ENCODE assay signal across 12 cellular contexts in the genomic region with DNA sequence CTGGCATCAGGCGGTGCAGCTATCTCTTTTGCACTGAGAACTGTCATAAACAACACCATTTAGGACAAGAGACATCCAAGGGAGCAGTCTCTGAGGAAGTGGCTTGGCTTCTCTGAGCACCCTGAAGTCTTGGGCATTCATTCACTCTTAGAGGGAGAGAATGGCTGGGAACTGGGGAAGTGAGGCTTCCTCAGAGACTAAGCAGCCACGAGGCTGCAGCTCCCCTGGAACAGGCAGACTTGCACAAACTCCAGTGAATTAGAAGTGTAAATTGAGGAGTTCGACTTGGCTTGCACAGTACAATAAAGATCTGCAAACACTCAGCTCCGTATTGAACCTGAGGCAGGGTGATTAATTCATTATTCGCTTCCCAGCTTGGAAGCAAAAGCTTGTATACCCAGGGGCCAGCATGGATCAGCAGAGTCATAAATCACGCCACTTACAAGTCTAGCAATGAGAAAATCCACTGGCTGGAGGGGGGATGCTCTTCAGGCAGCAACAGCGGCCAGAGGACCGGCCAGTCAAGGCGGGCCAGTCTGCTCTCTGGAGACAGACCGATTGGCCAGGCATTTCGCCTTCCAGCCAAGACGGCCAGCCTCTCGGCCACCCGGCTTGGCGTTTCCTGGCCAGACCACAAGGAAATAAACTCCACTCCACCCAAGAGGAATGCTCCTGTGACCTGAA.
DNase-seq lines count a peak whose midpoint lies in the region; ATAC-seq and TF ChIP-seq lines count a peak whose summit lies in the region.
"Had no signal": no experiment of that assay in that cellular context is flagged by ENCODE, and none has a peak within 500 bp of the region (broad histone marks: within the 10 kb centered on the region; RNA-seq: fewer than 3 reads in every experiment).

No MANE protein-coding gene starts in this region.

- no peak for TF ChIP-seq POLR2A in thyroid gland (IDR thresholded peaks at IDR 0.05)

- DNase-seq in HFFc6 (peak; percentile 75), chondrocyte (ENCODE audit: low spot score) (no peak), lower lobe of right lung (peak; percentile 52), thyroid gland (peak; percentile 13 to 18), NCI-H128 (lab: John Stamatoyannopoulos, UW; ENCODE audit: unreplicated experiment) (no peak)
- no peak for DNase-seq in stimulated activated naive CD8-positive, alpha-beta T cell treated with anti-CD3 and anti-CD28 coated beads, Interleukin-15, Interleukin-2, amounts not matched to agents 100 U/mL and 50 U/mL, for 24 hours
- no peak for DNase-seq in activated CD4-positive, alpha-beta T cell treated with anti-CD3 and anti-CD28 coated beads, Interleukin-2, amount 10 ng/mL, durations not matched to agents 7 days and 5 days
- DNase-seq in CD8-positive, alpha-beta memory T cell, result no peak
- DNase-seq: naive thymus-derived CD4-positive, alpha-beta T cell; NCI-H2171 treated with DMSO at 0.1 percent for 48 hours had no signal

- H3K27me3 Mint-ChIP-seq in HFFc6 (ENCODE audit: insufficient read depth) (peaks cover 8% of the 10 kb centered on the region; the same call in 1 of the 2 replicates), chondrocyte (ENCODE audit: low read depth) (no peaks in the 10 kb centered on the region)
- H3K27me3 Mint-ChIP-seq in activated CD4-positive, alpha-beta T cell treated with anti-CD3 and anti-CD28 coated beads, Interleukin-2, amount 10 ng/mL, durations not matched to agents 7 days and 5 days, result peaks cover 43% of the 10 kb centered on the region
- peaks cover 35 to 72% of the 10 kb centered on the region in 2 donors for H3K27me3 Mint-ChIP-seq in CD8-positive, alpha-beta memory T cell

- H3K4me1 Mint-ChIP-seq in HFFc6 (ENCODE audit: low read depth) (peaks cover 39% of the 10 kb centered on the region), chondrocyte (ENCODE audit: low read depth) (peaks cover 54% of the 10 kb centered on the region)
- no peaks in the 10 kb centered on the region for H3K4me1 Mint-ChIP-seq in activated CD4-positive, alpha-beta T cell treated with anti-CD3 and anti-CD28 coated beads, Interleukin-2, amount 10 ng/mL, durations not matched to agents 7 days and 5 days
- no peaks in the 10 kb centered on the region for H3K4me1 Mint-ChIP-seq in CD8-positive, alpha-beta memory T cell

- H3K9me3 Mint-ChIP-seq in HFFc6 (no peaks in the 10 kb centered on the region), chondrocyte (ENCODE audit: low read depth) (peaks cover 9% of the 10 kb centered on the region)
- no peaks in the 10 kb centered on the region for H3K9me3 Mint-ChIP-seq in activated CD4-positive, alpha-beta T cell treated with anti-CD3 and anti-CD28 coated beads, Interleukin-2, amount 10 ng/mL, durations not matched to agents 7 days and 5 days
- H3K9me3 Mint-ChIP-seq in CD8-positive, alpha-beta memory T cell, result no peaks in the 10 kb centered on the region
- H3K9me3 Mint-ChIP-seq: activated T-helper 17 cell treated with anti-CD3 and anti-CD28 coated beads, Interleukin-2, amount 50 U/mL, for 72 hours; naive thymus-derived CD4-positive, alpha-beta T cell; T-helper 1 cell treated with Interleukin-12 subunit alpha and Interleukin-12 subunit beta and Interleukin-4 antibody, amounts not matched to agents 30 μg/mL and 1 μg/mL, for 36 hours had no signal

- H3K27me3 ChIP-seq in lower lobe of right lung (ENCODE audit: low read depth), result no peaks in the 10 kb centered on the region
- no peaks in the 10 kb centered on the region for H3K27me3 ChIP-seq in thyroid gland
- H3K27me3 ChIP-seq in CD8-positive, alpha-beta memory T cell (ENCODE audit: insufficient read depth, low read length, poor library complexity, severe bottlenecking), result peaks cover 14% of the 10 kb centered on the region

- POLR2A ChIA-PET in activated CD4-positive, alpha-beta T cell treated with anti-CD3 and anti-CD28 coated beads, Interleukin-2, amount 10 ng/mL, durations not matched to agents 7 days and 5 days (lab: Charles Lee), result no interaction called here
- POLR2A ChIA-PET in CD8-positive, alpha-beta memory T cell (lab: Charles Lee), result no interaction called here

- peak overlapping the region; percentile 55; the same call in 1 of the 2 replicates for H3K4me3 Mint-ChIP-seq in HFFc6
- no peak overlapping the region for H3K4me3 Mint-ChIP-seq in chondrocyte (ENCODE audit: unreplicated experiment)
- no peak overlapping the region for H3K4me3 Mint-ChIP-seq in activated CD4-positive, alpha-beta T cell treated with anti-CD3 and anti-CD28 coated beads, Interleukin-2, amount 10 ng/mL, durations not matched to agents 7 days and 5 days
- H3K4me3 Mint-ChIP-seq in CD8-positive, alpha-beta memory T cell, result no peak overlapping the region
- H3K4me3 Mint-ChIP-seq: activated T-helper 17 cell treated with anti-CD3 and anti-CD28 coated beads, Interleukin-2, amount 50 U/mL, for 72 hours; naive thymus-derived CD4-positive, alpha-beta T cell; T-helper 1 cell treated with Interleukin-12 subunit alpha and Interleukin-12 subunit beta and Interleukin-4 antibody, amounts not matched to agents 30 μg/mL and 1 μg/mL, for 36 hours had no signal

- 42 to 68% methylated on average over 8 to 15 of the region's 15 CpGs for WGBS in thyroid gland, 2 donors

- peak; percentile 57 to 80 for ATAC-seq in lower lobe of right lung
- ATAC-seq in stimulated activated naive CD8-positive, alpha-beta T cell treated with anti-CD3 and anti-CD28 coated beads, Interleukin-15, Interleukin-2, amounts not matched to agents 100 U/mL and 50 U/mL, for 24 hours, result no peak
- ATAC-seq: activated T-helper 17 cell treated with anti-CD3 and anti-CD28 coated beads, Interleukin-2, amount 50 U/mL, for 72 hours; naive thymus-derived CD4-positive, alpha-beta T cell had no signal

- no peaks in the 10 kb centered on the region for H3K9me3 ChIP-seq in lower lobe of right lung
- no peaks in the 10 kb centered on the region for H3K9me3 ChIP-seq in thyroid gland
- H3K9me3 ChIP-seq in CD8-positive, alpha-beta memory T cell (ENCODE audit: low read length), result no peaks in the 10 kb centered on the region

- intact Hi-C loops in lower lobe of right lung (cut with DNase I), result no loop called here
- intact Hi-C loops in thyroid gland (cut with DNase I), result no loop called here

- no peak overlapping the region; the same call in 1 of the 2 replicates for H3K27ac Mint-ChIP-seq in HFFc6
- H3K27ac Mint-ChIP-seq in chondrocyte (ENCODE audit: unreplicated experiment), result peak overlapping the region; percentile 37
- H3K27ac Mint-ChIP-seq in activated CD4-positive, alpha-beta T cell treated with anti-CD3 and anti-CD28 coated beads, Interleukin-2, amount 10 ng/mL, durations not matched to agents 7 days and 5 days, result no peak overlapping the region
- H3K27ac Mint-ChIP-seq in CD8-positive, alpha-beta memory T cell, result peak overlapping the region in 1 of 8 donors; percentile 8
- H3K27ac Mint-ChIP-seq: activated T-helper 17 cell treated with anti-CD3 and anti-CD28 coated beads, Interleukin-2, amount 50 U/mL, for 72 hours; naive thymus-derived CD4-positive, alpha-beta T cell; T-helper 1 cell treated with Interleukin-12 subunit alpha and Interleukin-12 subunit beta and Interleukin-4 antibody, amounts not matched to agents 30 μg/mL and 1 μg/mL, for 36 hours had no signal

- H3K4me1 ChIP-seq in lower lobe of right lung (peaks cover 23% of the 10 kb centered on the region), thyroid gland (no peaks in the 10 kb centered on the region)
- no peaks in the 10 kb centered on the region for H3K4me1 ChIP-seq in CD8-positive, alpha-beta memory T cell (ENCODE audit: insufficient read depth, low read length)

- CTCF ChIA-PET in activated CD4-positive, alpha-beta T cell treated with anti-CD3 and anti-CD28 coated beads, Interleukin-2, amount 10 ng/mL, durations not matched to agents 7 days and 5 days (lab: Charles Lee), result no interaction called here
- CTCF ChIA-PET in CD8-positive, alpha-beta memory T cell (lab: Charles Lee), result no interaction called here

- H3K4me3 ChIP-seq in lower lobe of right lung (no peak overlapping the region), thyroid gland (replicated peaks in 1 of 3) (no peak overlapping the region)
- H3K4me3 ChIP-seq in CD8-positive, alpha-beta memory T cell (ENCODE audit: low read length), result no peak overlapping the region

- no peak overlapping the region for H3K27ac ChIP-seq in lower lobe of right lung
- no peak overlapping the region for H3K27ac ChIP-seq in thyroid gland
- no peak overlapping the region for H3K27ac ChIP-seq in CD8-positive, alpha-beta memory T cell (ENCODE audit: low read depth, low read length)

- no peaks in the 10 kb centered on the region for H3K36me3 ChIP-seq in lower lobe of right lung
- H3K36me3 ChIP-seq in thyroid gland, result no peaks in the 10 kb centered on the region
- no peaks in the 10 kb centered on the region for H3K36me3 ChIP-seq in CD8-positive, alpha-beta memory T cell (ENCODE audit: insufficient read depth, low read length)

- TF ChIP-seq CTCF in HFFc6 (IDR thresholded peaks at IDR 0.05) (no peak), chondrocyte (IDR thresholded peaks at IDR 0.05) (no peak), lower lobe of right lung (IDR thresholded peaks at IDR 0.05) (no peak), thyroid gland (IDR thresholded peaks at IDR 0.05) (no peak)

- H3K36me3 Mint-ChIP-seq in HFFc6 (ENCODE audit: low read depth) (no peaks in the 10 kb centered on the region), chondrocyte (ENCODE audit: low read depth) (no peaks in the 10 kb centered on the region)
- H3K36me3 Mint-ChIP-seq in activated CD4-positive, alpha-beta T cell treated with anti-CD3 and anti-CD28 coated beads, Interleukin-2, amount 10 ng/mL, durations not matched to agents 7 days and 5 days (ENCODE audit: low read depth), result no peaks in the 10 kb centered on the region
- peaks cover 0 to 4% (median 0%) of the 10 kb centered on the region in 3 donors for H3K36me3 Mint-ChIP-seq in CD8-positive, alpha-beta memory T cell
- H3K36me3 Mint-ChIP-seq: naive thymus-derived CD4-positive, alpha-beta T cell had no signal

Comparison
In these comparisons a context has a peak if more than half of its experiments do, and no peak if none do; other contexts are left out.
1. DNase-seq: peak in HFFc6 (single experiment), lower lobe of right lung (single experiment) and thyroid gland (2 of 2); none in chondrocyte (single experiment), stimulated activated naive CD8-positive, alpha-beta T cell treated with anti-CD3 and anti-CD28 coated beads, Interleukin-15, Interleukin-2, amounts not matched to agents 100 U/mL and 50 U/mL, for 24 hours (single experiment), activated CD4-positive, alpha-beta T cell treated with anti-CD3 and anti-CD28 coated beads, Interleukin-2, amount 10 ng/mL, durations not matched to agents 7 days and 5 days (single experiment), CD8-positive, alpha-beta memory T cell (0 of 5) and NCI-H128 (single experiment).